Comparison of ENCODE assay signal across 1 cellular context in the genomic region with DNA sequence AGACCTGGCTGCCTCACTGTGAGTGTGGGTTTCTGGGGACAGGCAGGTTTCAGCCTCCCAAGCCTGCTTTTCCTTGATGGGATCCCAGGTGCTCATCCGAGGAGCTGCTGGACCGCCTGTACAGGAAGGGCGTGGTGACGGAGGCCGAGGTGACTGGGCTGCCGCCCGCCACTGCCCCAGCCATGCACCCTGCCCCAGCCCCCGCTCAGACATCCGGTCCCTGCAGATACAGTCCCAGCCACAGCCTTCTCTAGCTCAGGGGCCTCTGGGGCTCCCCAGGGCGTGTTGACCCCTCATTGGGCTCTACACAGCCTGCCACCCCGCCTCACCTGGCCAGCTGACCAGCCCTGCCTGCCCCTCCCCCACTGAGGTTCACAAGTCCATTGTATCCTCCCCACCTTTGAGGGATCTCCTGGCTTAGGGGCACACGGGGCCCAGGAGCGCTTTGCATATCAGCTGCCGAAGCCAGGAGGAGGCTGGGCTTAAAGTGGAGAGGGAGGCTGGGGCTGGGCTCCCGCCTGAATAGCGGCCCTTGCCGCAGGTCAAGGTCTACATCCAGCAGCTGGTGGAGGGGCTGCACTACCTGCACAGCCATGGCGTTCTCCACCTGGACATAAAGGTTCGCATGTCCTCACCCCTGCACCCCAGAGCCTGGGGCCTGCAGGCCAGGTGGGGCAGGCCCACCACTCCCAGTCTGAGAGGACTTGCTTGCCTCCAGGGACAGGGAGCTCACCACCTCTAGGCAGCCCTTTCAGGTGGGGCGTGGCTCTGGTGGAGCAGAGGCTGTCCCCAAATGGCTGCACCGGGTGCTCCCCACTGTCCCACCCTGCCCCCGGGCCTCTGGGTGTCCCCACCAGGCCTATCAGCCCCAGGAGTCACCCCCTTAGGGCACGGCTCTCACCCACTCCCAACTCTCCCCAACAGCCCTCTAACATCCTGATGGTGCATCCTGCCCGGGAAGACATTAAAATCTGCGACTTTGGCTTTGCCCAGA.
TF ChIP-seq lines count a peak whose summit lies in the region.

No MANE protein-coding gene starts in this region.

TF ChIP-seq in HepG2, 621 proteins besides CTCF, POLR2A, EP300 and RAD21 (continued from another document and continues in another):
- TF ChIP-seq, protein P1, sequence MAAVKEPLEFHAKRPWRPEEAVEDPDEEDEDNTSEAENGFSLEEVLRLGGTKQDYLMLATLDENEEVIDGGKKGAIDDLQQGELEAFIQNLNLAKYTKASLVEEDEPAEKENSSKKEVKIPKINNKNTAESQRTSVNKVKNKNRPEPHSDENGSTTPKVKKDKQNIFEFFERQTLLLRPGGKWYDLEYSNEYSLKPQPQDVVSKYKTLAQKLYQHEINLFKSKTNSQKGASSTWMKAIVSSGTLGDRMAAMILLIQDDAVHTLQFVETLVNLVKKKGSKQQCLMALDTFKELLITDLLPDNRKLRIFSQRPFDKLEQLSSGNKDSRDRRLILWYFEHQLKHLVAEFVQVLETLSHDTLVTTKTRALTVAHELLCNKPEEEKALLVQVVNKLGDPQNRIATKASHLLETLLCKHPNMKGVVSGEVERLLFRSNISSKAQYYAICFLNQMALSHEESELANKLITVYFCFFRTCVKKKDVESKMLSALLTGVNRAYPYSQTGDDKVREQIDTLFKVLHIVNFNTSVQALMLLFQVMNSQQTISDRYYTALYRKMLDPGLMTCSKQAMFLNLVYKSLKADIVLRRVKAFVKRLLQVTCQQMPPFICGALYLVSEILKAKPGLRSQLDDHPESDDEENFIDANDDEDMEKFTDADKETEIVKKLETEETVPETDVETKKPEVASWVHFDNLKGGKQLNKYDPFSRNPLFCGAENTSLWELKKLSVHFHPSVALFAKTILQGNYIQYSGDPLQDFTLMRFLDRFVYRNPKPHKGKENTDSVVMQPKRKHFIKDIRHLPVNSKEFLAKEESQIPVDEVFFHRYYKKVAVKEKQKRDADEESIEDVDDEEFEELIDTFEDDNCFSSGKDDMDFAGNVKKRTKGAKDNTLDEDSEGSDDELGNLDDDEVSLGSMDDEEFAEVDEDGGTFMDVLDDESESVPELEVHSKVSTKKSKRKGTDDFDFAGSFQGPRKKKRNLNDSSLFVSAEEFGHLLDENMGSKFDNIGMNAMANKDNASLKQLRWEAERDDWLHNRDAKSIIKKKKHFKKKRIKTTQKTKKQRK (IDR thresholded peaks at IDR 0.05; ENCODE audit: low read length): no peak
- TF ChIP-seq FOXA1 (IDR thresholded peaks at IDR 0.05) (no peak), FOXA1 (CRISPR knock-in tag; IDR thresholded peaks at IDR 0.05) (no peak), JARID2 (CRISPR knock-in tag; IDR thresholded peaks at IDR 0.05; ENCODE audit: insufficient replicate concordance) (no peak), GLI4 (CRISPR knock-in tag; IDR thresholded peaks at IDR 0.05; ENCODE audit: borderline replicate concordance) (no peak), KLF12 (CRISPR knock-in tag; IDR thresholded peaks at IDR 0.05; ENCODE audit: borderline replicate concordance) (no peak), YEATS2 (CRISPR knock-in tag; IDR thresholded peaks at IDR 0.05; ENCODE audit: borderline replicate concordance) (0 out of 2 replicates have a peak, but pooled peaks have one; percentile 33), ZSCAN21 (CRISPR knock-in tag; IDR thresholded peaks at IDR 0.05; ENCODE audit: borderline replicate concordance) (no peak), RARA (CRISPR knock-in tag; IDR thresholded peaks at IDR 0.05) (no peak; the same call in 1 of the 2 replicates), ZFX (CRISPR knock-in tag; IDR thresholded peaks at IDR 0.05; ENCODE audit: low read depth) (peak; percentile 37; the same call in 1 of the 2 replicates), XRCC5 (optimal IDR thresholded peaks at IDR 0.05; ENCODE audit: low read length) (no peak), TGIF2 (CRISPR knock-in tag; IDR thresholded peaks at IDR 0.05) (no peak), SOX6 (IDR thresholded peaks at IDR 0.05) (no peak), SOX6 (CRISPR knock-in tag; IDR thresholded peaks at IDR 0.05) (peak; percentile 47; the same call in 1 of the 2 replicates), ZNF205 (CRISPR knock-in tag; IDR thresholded peaks at IDR 0.05) (peak; percentile 75), TAF1 (CRISPR knock-in tag; IDR thresholded peaks at IDR 0.05) (no peak), MTA1 (CRISPR knock-in tag; IDR thresholded peaks at IDR 0.05; ENCODE audit: borderline replicate concordance) (no peak), ELF1 (CRISPR knock-in tag; IDR thresholded peaks at IDR 0.05) (0 out of 2 replicates have a peak, but pooled peaks have one; percentile 5), PHF21A (CRISPR knock-in tag; IDR thresholded peaks at IDR 0.05) (0 out of 2 replicates have a peak, but pooled peaks have one; percentile 61), ARHGAP35 (CRISPR knock-in tag; IDR thresholded peaks at IDR 0.05; ENCODE audit: borderline replicate concordance) (no peak), PCBP1 (IDR thresholded peaks at IDR 0.05; ENCODE audit: borderline replicate concordance, low read depth, low read length) (no peak), KDM5B (CRISPR knock-in tag; IDR thresholded peaks at IDR 0.05; ENCODE audit: borderline replicate concordance) (0 out of 2 replicates have a peak, but pooled peaks have one; percentile 26), MBNL3 (CRISPR knock-in tag; conservative IDR thresholded peaks at IDR 0.05) (no peak)
- TF ChIP-seq, protein P2, sequence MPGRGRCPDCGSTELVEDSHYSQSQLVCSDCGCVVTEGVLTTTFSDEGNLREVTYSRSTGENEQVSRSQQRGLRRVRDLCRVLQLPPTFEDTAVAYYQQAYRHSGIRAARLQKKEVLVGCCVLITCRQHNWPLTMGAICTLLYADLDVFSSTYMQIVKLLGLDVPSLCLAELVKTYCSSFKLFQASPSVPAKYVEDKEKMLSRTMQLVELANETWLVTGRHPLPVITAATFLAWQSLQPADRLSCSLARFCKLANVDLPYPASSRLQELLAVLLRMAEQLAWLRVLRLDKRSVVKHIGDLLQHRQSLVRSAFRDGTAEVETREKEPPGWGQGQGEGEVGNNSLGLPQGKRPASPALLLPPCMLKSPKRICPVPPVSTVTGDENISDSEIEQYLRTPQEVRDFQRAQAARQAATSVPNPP (CRISPR knock-in tag; IDR thresholded peaks at IDR 0.05): no peak
- TF ChIP-seq, protein P3, sequence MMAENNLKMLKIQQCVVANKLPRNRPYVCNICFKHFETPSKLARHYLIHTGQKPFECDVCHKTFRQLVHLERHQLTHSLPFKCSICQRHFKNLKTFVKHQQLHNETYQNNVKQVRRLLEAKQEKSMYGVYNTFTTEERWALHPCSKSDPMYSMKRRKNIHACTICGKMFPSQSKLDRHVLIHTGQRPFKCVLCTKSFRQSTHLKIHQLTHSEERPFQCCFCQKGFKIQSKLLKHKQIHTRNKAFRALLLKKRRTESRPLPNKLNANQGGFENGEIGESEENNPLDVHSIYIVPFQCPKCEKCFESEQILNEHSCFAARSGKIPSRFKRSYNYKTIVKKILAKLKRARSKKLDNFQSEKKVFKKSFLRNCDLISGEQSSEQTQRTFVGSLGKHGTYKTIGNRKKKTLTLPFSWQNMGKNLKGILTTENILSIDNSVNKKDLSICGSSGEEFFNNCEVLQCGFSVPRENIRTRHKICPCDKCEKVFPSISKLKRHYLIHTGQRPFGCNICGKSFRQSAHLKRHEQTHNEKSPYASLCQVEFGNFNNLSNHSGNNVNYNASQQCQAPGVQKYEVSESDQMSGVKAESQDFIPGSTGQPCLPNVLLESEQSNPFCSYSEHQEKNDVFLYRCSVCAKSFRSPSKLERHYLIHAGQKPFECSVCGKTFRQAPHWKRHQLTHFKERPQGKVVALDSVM (CRISPR knock-in tag; IDR thresholded peaks at IDR 0.05): peak; percentile 88
- TF ChIP-seq, protein P4, sequence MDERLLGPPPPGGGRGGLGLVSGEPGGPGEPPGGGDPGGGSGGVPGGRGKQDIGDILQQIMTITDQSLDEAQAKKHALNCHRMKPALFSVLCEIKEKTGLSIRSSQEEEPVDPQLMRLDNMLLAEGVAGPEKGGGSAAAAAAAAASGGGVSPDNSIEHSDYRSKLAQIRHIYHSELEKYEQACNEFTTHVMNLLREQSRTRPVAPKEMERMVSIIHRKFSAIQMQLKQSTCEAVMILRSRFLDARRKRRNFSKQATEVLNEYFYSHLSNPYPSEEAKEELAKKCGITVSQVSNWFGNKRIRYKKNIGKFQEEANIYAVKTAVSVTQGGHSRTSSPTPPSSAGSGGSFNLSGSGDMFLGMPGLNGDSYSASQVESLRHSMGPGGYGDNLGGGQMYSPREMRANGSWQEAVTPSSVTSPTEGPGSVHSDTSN (CRISPR knock-in tag; IDR thresholded peaks at IDR 0.05): no peak
- TF ChIP-seq, protein P5, sequence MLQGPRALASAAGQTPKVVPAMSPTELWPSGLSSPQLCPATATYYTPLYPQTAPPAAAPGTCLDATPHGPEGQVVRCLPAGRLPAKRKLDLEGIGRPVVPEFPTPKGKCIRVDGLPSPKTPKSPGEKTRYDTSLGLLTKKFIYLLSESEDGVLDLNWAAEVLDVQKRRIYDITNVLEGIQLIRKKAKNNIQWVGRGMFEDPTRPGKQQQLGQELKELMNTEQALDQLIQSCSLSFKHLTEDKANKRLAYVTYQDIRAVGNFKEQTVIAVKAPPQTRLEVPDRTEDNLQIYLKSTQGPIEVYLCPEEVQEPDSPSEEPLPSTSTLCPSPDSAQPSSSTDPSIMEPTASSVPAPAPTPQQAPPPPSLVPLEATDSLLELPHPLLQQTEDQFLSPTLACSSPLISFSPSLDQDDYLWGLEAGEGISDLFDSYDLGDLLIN (CRISPR knock-in tag; IDR thresholded peaks at IDR 0.05; ENCODE audit: borderline replicate concordance): no peak
- TF ChIP-seq, protein P6, sequence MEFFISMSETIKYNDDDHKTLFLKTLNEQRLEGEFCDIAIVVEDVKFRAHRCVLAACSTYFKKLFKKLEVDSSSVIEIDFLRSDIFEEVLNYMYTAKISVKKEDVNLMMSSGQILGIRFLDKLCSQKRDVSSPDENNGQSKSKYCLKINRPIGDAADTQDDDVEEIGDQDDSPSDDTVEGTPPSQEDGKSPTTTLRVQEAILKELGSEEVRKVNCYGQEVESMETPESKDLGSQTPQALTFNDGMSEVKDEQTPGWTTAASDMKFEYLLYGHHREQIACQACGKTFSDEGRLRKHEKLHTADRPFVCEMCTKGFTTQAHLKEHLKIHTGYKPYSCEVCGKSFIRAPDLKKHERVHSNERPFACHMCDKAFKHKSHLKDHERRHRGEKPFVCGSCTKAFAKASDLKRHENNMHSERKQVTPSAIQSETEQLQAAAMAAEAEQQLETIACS (CRISPR knock-in tag; IDR thresholded peaks at IDR 0.05): no peak
- TF ChIP-seq, protein P7, sequence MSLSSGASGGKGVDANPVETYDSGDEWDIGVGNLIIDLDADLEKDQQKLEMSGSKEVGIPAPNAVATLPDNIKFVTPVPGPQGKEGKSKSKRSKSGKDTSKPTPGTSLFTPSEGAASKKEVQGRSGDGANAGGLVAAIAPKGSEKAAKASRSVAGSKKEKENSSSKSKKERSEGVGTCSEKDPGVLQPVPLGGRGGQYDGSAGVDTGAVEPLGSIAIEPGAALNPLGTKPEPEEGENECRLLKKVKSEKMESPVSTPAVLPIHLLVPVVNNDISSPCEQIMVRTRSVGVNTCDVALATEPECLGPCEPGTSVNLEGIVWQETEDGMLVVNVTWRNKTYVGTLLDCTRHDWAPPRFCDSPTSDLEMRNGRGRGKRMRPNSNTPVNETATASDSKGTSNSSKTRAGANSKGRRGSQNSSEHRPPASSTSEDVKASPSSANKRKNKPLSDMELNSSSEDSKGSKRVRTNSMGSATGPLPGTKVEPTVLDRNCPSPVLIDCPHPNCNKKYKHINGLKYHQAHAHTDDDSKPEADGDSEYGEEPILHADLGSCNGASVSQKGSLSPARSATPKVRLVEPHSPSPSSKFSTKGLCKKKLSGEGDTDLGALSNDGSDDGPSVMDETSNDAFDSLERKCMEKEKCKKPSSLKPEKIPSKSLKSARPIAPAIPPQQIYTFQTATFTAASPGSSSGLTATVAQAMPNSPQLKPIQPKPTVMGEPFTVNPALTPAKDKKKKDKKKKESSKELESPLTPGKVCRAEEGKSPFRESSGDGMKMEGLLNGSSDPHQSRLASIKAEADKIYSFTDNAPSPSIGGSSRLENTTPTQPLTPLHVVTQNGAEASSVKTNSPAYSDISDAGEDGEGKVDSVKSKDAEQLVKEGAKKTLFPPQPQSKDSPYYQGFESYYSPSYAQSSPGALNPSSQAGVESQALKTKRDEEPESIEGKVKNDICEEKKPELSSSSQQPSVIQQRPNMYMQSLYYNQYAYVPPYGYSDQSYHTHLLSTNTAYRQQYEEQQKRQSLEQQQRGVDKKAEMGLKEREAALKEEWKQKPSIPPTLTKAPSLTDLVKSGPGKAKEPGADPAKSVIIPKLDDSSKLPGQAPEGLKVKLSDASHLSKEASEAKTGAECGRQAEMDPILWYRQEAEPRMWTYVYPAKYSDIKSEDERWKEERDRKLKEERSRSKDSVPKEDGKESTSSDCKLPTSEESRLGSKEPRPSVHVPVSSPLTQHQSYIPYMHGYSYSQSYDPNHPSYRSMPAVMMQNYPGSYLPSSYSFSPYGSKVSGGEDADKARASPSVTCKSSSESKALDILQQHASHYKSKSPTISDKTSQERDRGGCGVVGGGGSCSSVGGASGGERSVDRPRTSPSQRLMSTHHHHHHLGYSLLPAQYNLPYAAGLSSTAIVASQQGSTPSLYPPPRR (CRISPR knock-in tag; IDR thresholded peaks at IDR 0.05; ENCODE audit: borderline replicate concordance): 0 out of 2 replicates have a peak, but pooled peaks have one; percentile 26
- TF ChIP-seq, protein P8, sequence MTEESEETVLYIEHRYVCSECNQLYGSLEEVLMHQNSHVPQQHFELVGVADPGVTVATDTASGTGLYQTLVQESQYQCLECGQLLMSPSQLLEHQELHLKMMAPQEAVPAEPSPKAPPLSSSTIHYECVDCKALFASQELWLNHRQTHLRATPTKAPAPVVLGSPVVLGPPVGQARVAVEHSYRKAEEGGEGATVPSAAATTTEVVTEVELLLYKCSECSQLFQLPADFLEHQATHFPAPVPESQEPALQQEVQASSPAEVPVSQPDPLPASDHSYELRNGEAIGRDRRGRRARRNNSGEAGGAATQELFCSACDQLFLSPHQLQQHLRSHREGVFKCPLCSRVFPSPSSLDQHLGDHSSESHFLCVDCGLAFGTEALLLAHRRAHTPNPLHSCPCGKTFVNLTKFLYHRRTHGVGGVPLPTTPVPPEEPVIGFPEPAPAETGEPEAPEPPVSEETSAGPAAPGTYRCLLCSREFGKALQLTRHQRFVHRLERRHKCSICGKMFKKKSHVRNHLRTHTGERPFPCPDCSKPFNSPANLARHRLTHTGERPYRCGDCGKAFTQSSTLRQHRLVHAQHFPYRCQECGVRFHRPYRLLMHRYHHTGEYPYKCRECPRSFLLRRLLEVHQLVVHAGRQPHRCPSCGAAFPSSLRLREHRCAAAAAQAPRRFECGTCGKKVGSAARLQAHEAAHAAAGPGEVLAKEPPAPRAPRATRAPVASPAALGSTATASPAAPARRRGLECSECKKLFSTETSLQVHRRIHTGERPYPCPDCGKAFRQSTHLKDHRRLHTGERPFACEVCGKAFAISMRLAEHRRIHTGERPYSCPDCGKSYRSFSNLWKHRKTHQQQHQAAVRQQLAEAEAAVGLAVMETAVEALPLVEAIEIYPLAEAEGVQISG (CRISPR knock-in tag; IDR thresholded peaks at IDR 0.05): no peak
